Comparison of ENCODE assay signal across 8 cellular contexts in the genomic region with DNA sequence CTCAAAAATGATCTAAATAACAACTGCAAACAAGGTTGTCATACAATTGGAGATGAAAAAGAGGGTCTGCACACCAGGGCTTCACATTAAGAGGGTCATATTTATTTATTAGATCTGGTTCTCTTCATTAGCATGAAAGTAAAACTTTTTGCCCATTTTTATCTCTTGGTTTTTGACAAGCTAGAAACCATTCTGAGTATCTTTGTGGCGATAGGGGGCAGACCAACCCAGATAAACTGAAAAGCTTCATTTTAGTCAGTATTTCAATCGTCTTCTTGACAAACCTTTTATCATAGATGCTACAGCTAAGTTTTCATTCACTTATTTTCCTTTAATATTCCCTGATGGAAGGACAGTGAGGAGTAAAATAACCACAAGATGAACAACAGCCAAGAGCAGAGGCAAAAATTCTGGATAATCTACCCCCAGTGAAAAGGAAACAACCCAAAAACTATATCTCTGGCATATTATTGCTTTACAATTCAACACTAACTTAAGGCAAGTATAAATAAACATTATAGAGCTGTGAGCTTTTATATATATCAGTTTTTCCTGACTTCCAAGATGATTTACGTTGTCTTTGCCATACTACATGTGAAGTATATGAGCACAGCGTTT. TPM values are rescaled to one million over a fixed set of nuclear protein-coding genes. Genes with fewer than 3 reads are reported as not detected.
DNase-seq lines count a peak whose midpoint lies in the region; ATAC-seq and TF ChIP-seq lines count a peak whose summit lies in the region.

No MANE protein-coding gene starts in this region.

- H3K4me3 ChIP-seq in cardiac muscle cell (no peak overlapping the region), right atrium auricular region (no peak overlapping the region)

- no peak overlapping the region for H3K27ac ChIP-seq in cardiac muscle cell
- no peak overlapping the region for H3K27ac ChIP-seq in right atrium auricular region

- H3K36me3 ChIP-seq in cardiac muscle cell (no peaks in the 10 kb centered on the region), right atrium auricular region (no peaks in the 10 kb centered on the region)

- H3K27ac Mint-ChIP-seq in T-helper 17 cell (peak overlapping the region; percentile 81), osteocyte (ENCODE audit: unreplicated experiment) (no peak overlapping the region)

- H3K36me3 Mint-ChIP-seq in T-helper 17 cell (ENCODE audit: low read depth) (peaks cover 12% of the 10 kb centered on the region), osteocyte (ENCODE audit: unreplicated experiment) (no peaks in the 10 kb centered on the region)

- H3K4me1 ChIP-seq in cardiac muscle cell (ENCODE audit: low read depth) (no peaks in the 10 kb centered on the region), right atrium auricular region (no peaks in the 10 kb centered on the region)

- H3K27me3 ChIP-seq in cardiac muscle cell (no peaks in the 10 kb centered on the region), right atrium auricular region (no peaks in the 10 kb centered on the region)

- TF ChIP-seq CTCF in cardiac muscle cell (IDR thresholded peaks at IDR 0.05; ENCODE audit: low read depth, low read length): peak; percentile 63
- peak in 1 of 2 donors; percentile 62 for TF ChIP-seq CTCF in right atrium auricular region (IDR thresholded peaks at IDR 0.05)
- TF ChIP-seq CTCF in osteocyte (IDR thresholded peaks at IDR 0.05): peak; percentile 69

- H3K27me3 Mint-ChIP-seq in T-helper 17 cell (no peaks in the 10 kb centered on the region), osteocyte (ENCODE audit: unreplicated experiment) (no peaks in the 10 kb centered on the region)

- DNase-seq in cardiac muscle cell (ENCODE audit: low read depth in 1 of 2, low spot score in 1 of 2): peak; percentile 32 to 61
- no peak for DNase-seq in right atrium auricular region (ENCODE audit: low spot score)
- peak in 1 of 3 donors; percentile 38 for DNase-seq in T-helper 17 cell
- peak; percentile 23 to 48 for DNase-seq in dermis microvascular lymphatic vessel endothelial cell (ENCODE audit: low read depth in 2 of 2)
- DNase-seq in osteocyte (ENCODE audit: extremely low spot score, unreplicated experiment): no peak
- no peak for DNase-seq in NCI-H82 (lab: John Stamatoyannopoulos, UW)
- no peak for DNase-seq in COLO668 (lab: John Stamatoyannopoulos, UW; ENCODE audit: unreplicated experiment)

- H3K9me3 ChIP-seq in cardiac muscle cell (ENCODE audit: low read depth) (no peaks in the 10 kb centered on the region), right atrium auricular region (no peaks in the 10 kb centered on the region), T-helper 17 cell (ENCODE audit: control insufficient read depth, low read length, poor library complexity, severe bottlenecking) (no peaks in the 10 kb centered on the region)

- peaks cover 5% of the 10 kb centered on the region for H3K9me3 Mint-ChIP-seq in osteocyte (ENCODE audit: unreplicated experiment)

- peaks cover 57% of the 10 kb centered on the region for H3K4me1 Mint-ChIP-seq in T-helper 17 cell
- H3K4me1 Mint-ChIP-seq in osteocyte (ENCODE audit: unreplicated experiment): peaks cover 17% of the 10 kb centered on the region

- H3K4me3 Mint-ChIP-seq in T-helper 17 cell (no peak overlapping the region), osteocyte (ENCODE audit: unreplicated experiment) (no peak overlapping the region)

- ATAC-seq in T-helper 17 cell (peak; percentile 73), GM21381 (IDR thresholded peaks at IDR 0.05; ENCODE audit: unreplicated experiment) (no peak)

RNA-seq across cellular contexts. Expression of gene THEMIS, which starts 45.2 kb away (rescaled TPM):
- total RNA-seq in cardiac muscle cell: not detected in 2 replicates
- 0.06 TPM in 1 of 2 replicates, not detected in the other for polyA plus RNA-seq in cardiac muscle cell
- under 1 TPM; 0.43 to 0.56 TPM for total RNA-seq in right atrium auricular region
- 10 to 100 TPM; 53.9 to 64.7 TPM for total RNA-seq in T-helper 17 cell
- total RNA-seq in dermis microvascular lymphatic vessel endothelial cell: not detected in 2 replicates
- total RNA-seq in osteocyte: not detected in 2 replicates

Comparison
In these comparisons a context has a peak if more than half of its experiments do, and no peak if none do; other contexts are left out.
1. DNase-seq: peak in cardiac muscle cell (2 of 2) and dermis microvascular lymphatic vessel endothelial cell (2 of 2); none in right atrium auricular region (single experiment), osteocyte (single experiment), NCI-H82 (single experiment) and COLO668 (single experiment).
2. RNA of gene THEMIS, which starts 45.2 kb away (total RNA-seq): 53.9 to 64.7 TPM in T-helper 17 cell; 0.43 to 0.56 TPM in right atrium auricular region, not detected in osteocyte, not detected in cardiac muscle cell and not detected in dermis microvascular lymphatic vessel endothelial cell; every median in the first group is over 10 times any median in the second.